Comparison of ENCODE assay signal across 9 cellular contexts in genomic region chr19:39792999-39793546, GRCh38. TPM values are rescaled to one million over a fixed set of nuclear protein-coding genes. Genes with fewer than 3 reads are reported as not detected.
DNase-seq lines count a peak whose midpoint lies in the region; ATAC-seq and TF ChIP-seq lines count a peak whose summit lies in the region.
"Had no signal": no experiment of that assay in that cellular context is flagged by ENCODE, and none has a peak within 500 bp of the region (broad histone marks: within the 10 kb centered on the region; RNA-seq: fewer than 3 reads in every experiment).

No MANE protein-coding gene starts in this region.

- peak; percentile 11 for DNase-seq in CMK (ENCODE audit: low read depth)
- peak; percentile 48 for DNase-seq in H4 (ENCODE audit: low spot score)
- DNase-seq in NCI-H128 (lab: John Stamatoyannopoulos, UW; ENCODE audit: unreplicated experiment) = peak; percentile 76
- DNase-seq in T-helper 1 cell = peak; percentile 35 to 68 (median 56)
- DNase-seq in adrenal gland = peak; percentile 62 to 88 (median 75)
- peak; percentile 78 for DNase-seq in left cardiac atrium
- DNase-seq in posterior vena cava (ENCODE audit: low spot score) = peak; percentile 93
- peak; percentile 71 for DNase-seq in transverse colon

- H3K9me3 ChIP-seq in adrenal gland (replicated peaks in 1 of 3) (no peaks in the 10 kb centered on the region), transverse colon (no peaks in the 10 kb centered on the region)

- TF ChIP-seq CTCF in adrenal gland (IDR thresholded peaks at IDR 0.05) (peak; percentile 83 to 89 (median 88)), transverse colon (IDR thresholded peaks at IDR 0.05) (peak; percentile 79 to 84 (median 83))

- peak; percentile 97 to 98 for ATAC-seq in left cardiac atrium

- no peak for TF ChIP-seq EP300 in transverse colon (IDR thresholded peaks at IDR 0.05; ENCODE audit: low read depth)

- WGBS in adrenal gland, 4 donors = 0 to 2% (median 1%) methylated on average over 11 to 17 of the region's 17 CpGs
- WGBS in transverse colon (ENCODE audit: low coverage in 1 of 2), 2 donors = 0 to 1% methylated on average over 1 to 17 of the region's 17 CpGs

- in situ Hi-C loops in transverse colon (cut with MboI; ENCODE audit: low pct_ligation_motif_present in 1 of 4, low pct_unique_long_range_greater_than_20kb in 1 of 4, low sequenced_read_pairs in 3 of 4) = loop anchor here in 2 of 4 donors (10.0 kb wide), 1 partner anchor 52 kb away; the partner anchor contains the start of gene FBL (in 2 of the 2)

- H3K4me3 ChIP-seq in adrenal gland (peak overlapping the region in 2 of 4 donors; percentile 41 to 48), transverse colon (peak overlapping the region; percentile 27 to 49 (median 32))

- H3K27ac ChIP-seq in adrenal gland = no peak overlapping the region
- H3K27ac ChIP-seq in transverse colon = no peak overlapping the region

- TF ChIP-seq POLR2A in adrenal gland (IDR thresholded peaks at IDR 0.05) = no peak
- TF ChIP-seq POLR2A in transverse colon (IDR thresholded peaks at IDR 0.05) = no peak

- intact Hi-C loops in adrenal gland (cut with DNase I) = loop anchor here (2.0 to 10.0 kb wide), 2 partner anchors 52 kb away; partner anchors contain the start of gene FBL (in 1 of the 2)
- intact Hi-C loops in left cardiac atrium (cut with DNase I) = loop anchor here (5.0 to 10.0 kb wide), 3 partner anchors 49 to 174 kb away; partner anchors contain the start of gene FBL (in 1 of the 2)
- intact Hi-C loops in posterior vena cava (cut with DNase I) = loop anchor here in 1 of 2 donors (5.0 kb wide), 1 partner anchor 49 kb away; no protein-coding TSS in a partner anchor
- intact Hi-C loops in transverse colon (cut with DNase I; ENCODE audit: low total_unique reads) = loop anchor here (10.0 kb wide), 1 partner anchor 172 kb away; no protein-coding TSS in a partner anchor

- H3K4me1 ChIP-seq in adrenal gland (replicated peaks in 1 of 2) = no peaks in the 10 kb centered on the region
- no peaks in the 10 kb centered on the region for H3K4me1 ChIP-seq in transverse colon

- no peaks in the 10 kb centered on the region for H3K36me3 ChIP-seq in adrenal gland (replicated peaks in 1 of 2)
- no peaks in the 10 kb centered on the region for H3K36me3 ChIP-seq in transverse colon

- H3K27me3 ChIP-seq in adrenal gland = no peaks in the 10 kb centered on the region
- peaks cover 13% of the 10 kb centered on the region for H3K27me3 ChIP-seq in transverse colon

RNA-seq across cellular contexts. Expression of gene LEUTX, which starts 14.4 kb away (rescaled TPM):
- total RNA-seq in H4 (2014; rRNA removed; shearing (Covaris generic)) = not detected in 2 replicates
- not detected for total RNA-seq in adrenal gland
- not detected for polyA plus RNA-seq in adrenal gland
- not detected for total RNA-seq in left cardiac atrium
- total RNA-seq in posterior vena cava = not detected
- total RNA-seq in transverse colon = not detected
- total RNA-seq: activated CD8-positive, alpha-beta memory T cell treated with anti-CD3 and anti-CD28 coated beads for 36 hours had no signal

RNA-seq across cellular contexts. Expression of gene DYRK1B, which starts 40.9 kb away (rescaled TPM):
- total RNA-seq in H4 (2014; rRNA removed; shearing (Covaris generic)) = 4.2 and 4.3 TPM in 2 replicates
- total RNA-seq in adrenal gland (10 to 100 TPM in 7 of 8 donors, 1 to 10 TPM in 1; 7.8 to 51.0 (median 25.5) TPM), left cardiac atrium (10 to 100 TPM in 1 of 2 donors, 1 to 10 TPM in 1; 7.0 to 14.7 TPM), posterior vena cava (1 to 10 TPM; 5.4 to 8.7 TPM), transverse colon (10 to 100 TPM; 13.3 to 16.1 (median 15.1) TPM)
- polyA plus RNA-seq in adrenal gland = 10 to 100 TPM; 18.7 to 66.6 (median 30.2) TPM

RNA-seq across cellular contexts. Expression of gene FBL, which starts 53.1 kb away (rescaled TPM):
- total RNA-seq in H4 (2014; rRNA removed; shearing (Covaris generic)) = 256 and 309 TPM in 2 replicates
- total RNA-seq in adrenal gland (100 to 1,000 TPM in 4 of 8 donors, 10 to 100 TPM in 4; 52.4 to 196 (median 94.3) TPM), left cardiac atrium (10 to 100 TPM; 67.7 to 87.7 TPM), posterior vena cava (100 to 1,000 TPM in 1 of 2 donors, 10 to 100 TPM in 1; 94.1 to 121 TPM), transverse colon (100 to 1,000 TPM in 1 of 4 donors, 10 to 100 TPM in 3; 20.6 to 107 (median 62.6) TPM)
- 100 to 1,000 TPM; 101 to 228 (median 214) TPM for polyA plus RNA-seq in adrenal gland

RNA-seq across cellular contexts. Expression of gene CLC, which starts 55.2 kb away (rescaled TPM):
- total RNA-seq in H4 (2014; rRNA removed; shearing (Covaris generic)) = 0.37 TPM in 1 of 2 replicates, not detected in the other
- total RNA-seq in adrenal gland (not detected), left cardiac atrium (not detected), posterior vena cava (not detected), transverse colon (not detected)
- polyA plus RNA-seq in adrenal gland = under 1 TPM in 1 of 3 donors, not detected in 2; 0.66 TPM
- total RNA-seq: activated CD8-positive, alpha-beta memory T cell treated with anti-CD3 and anti-CD28 coated beads for 36 hours had no signal

Comparison
In these comparisons a context has a peak if more than half of its experiments do, and no peak if none do; other contexts are left out.
1. DNase-seq: peak in every context shown above with its lines; median percentile 93 in posterior vena cava; 78 in left cardiac atrium; 76 in NCI-H128; 75 in adrenal gland; 71 in transverse colon; 56 in T-helper 1 cell; 48 in H4; 11 in CMK.